ENCODE assay signal across 8 cellular contexts in genomic region chr12:112716099-112717093, GRCh38.
DNase-seq lines count a peak whose midpoint lies in the region; ATAC-seq and TF ChIP-seq lines count a peak whose summit lies in the region.

No MANE protein-coding gene starts in this region.

- no peaks in the 10 kb centered on the region for H3K4me1 ChIP-seq in effector memory CD4-positive, alpha-beta T cell (ENCODE audit: control insufficient read depth, insufficient read depth, low read length, poor library complexity, severe bottlenecking)

- no peak overlapping the region for H3K4me3 ChIP-seq in LNCaP clone FGC (ENCODE audit: low read depth, low read length)
- no peak overlapping the region for H3K4me3 ChIP-seq in brain microvascular endothelial cell (ENCODE audit: low read depth, low read length)
- H3K4me3 ChIP-seq in effector memory CD4-positive, alpha-beta T cell (ENCODE audit: insufficient read depth, low read depth, low read length, poor library complexity, severe bottlenecking) = no peak overlapping the region

- in situ Hi-C loops in brain microvascular endothelial cell (cut with HindIII; ENCODE audit: low pct_ligation_motif_present, low sequenced_read_pairs) = no loop called here

- H3K36me3 ChIP-seq in brain microvascular endothelial cell (replicated peaks) = no peaks in the 10 kb centered on the region
- H3K36me3 ChIP-seq in effector memory CD4-positive, alpha-beta T cell (ENCODE audit: control insufficient read depth, insufficient read depth, low read length) = no peaks in the 10 kb centered on the region

- H3K9me3 ChIP-seq in effector memory CD4-positive, alpha-beta T cell (ENCODE audit: control insufficient read depth, low read length) = no peaks in the 10 kb centered on the region

- no peak for ATAC-seq in GM19351 (IDR thresholded peaks at IDR 0.05; ENCODE audit: unreplicated experiment)

- TF ChIP-seq CTCF in LNCaP clone FGC (IDR thresholded peaks at IDR 0.05; ENCODE audit: control insufficient read depth, extremely low read depth, insufficient read depth) = no peak
- no peak for TF ChIP-seq CTCF in brain microvascular endothelial cell (IDR thresholded peaks at IDR 0.05; ENCODE audit: low read depth, low read length, missing control alignments)

- no peak overlapping the region for H3K27ac ChIP-seq in brain microvascular endothelial cell
- H3K27ac ChIP-seq in effector memory CD4-positive, alpha-beta T cell (ENCODE audit: insufficient read depth, low read length, poor library complexity, severe bottlenecking) = no peak overlapping the region

- H3K27me3 ChIP-seq in brain microvascular endothelial cell (replicated peaks) = no peaks in the 10 kb centered on the region
- H3K27me3 ChIP-seq in effector memory CD4-positive, alpha-beta T cell (replicated peaks; ENCODE audit: control insufficient read depth, insufficient read depth, low read length, poor library complexity, severe bottlenecking) = no peaks in the 10 kb centered on the region

- DNase-seq in EH (ENCODE audit: low read depth) (peak; percentile 7), LNCaP clone FGC (ENCODE audit: low read depth) (peak; percentile 8), brain microvascular endothelial cell (peak; percentile 16), midbrain (lab: John Stamatoyannopoulos, UW) (peak; percentile 15), NCI-H1417 (lab: John Stamatoyannopoulos, UW) (no peak), GM19240 (ENCODE audit: insufficient read length, low spot score) (no peak)
- no peak for DNase-seq in effector memory CD4-positive, alpha-beta T cell

Comparison
In these comparisons a context has a peak if more than half of its experiments do, and no peak if none do; other contexts are left out.
1. DNase-seq: peak in EH (single experiment), LNCaP clone FGC (single experiment), brain microvascular endothelial cell (single experiment) and midbrain (single experiment); none in NCI-H1417 (0 of 3), GM19240 (single experiment) and effector memory CD4-positive, alpha-beta T cell (0 of 3).